In genomic region chr14:90293766-90294471, GRCh38 we compare ENCODE assay signal across 21 cellular contexts.
"Had no signal": no experiment of that assay in that cellular context is flagged by ENCODE, and none has a peak within 500 bp of the region (broad histone marks: within the 10 kb centered on the region; RNA-seq: fewer than 3 reads in every experiment).

No MANE protein-coding gene starts in this region.

- H3K9me3 Mint-ChIP-seq: activated B cell treated with CpG ODN at 0.5 μM for 24 hours, nephron had no signal

- H3K27me3 ChIP-seq: tibial nerve, vagina had no signal

- H3K4me3 Mint-ChIP-seq: activated B cell treated with CpG ODN at 0.5 μM for 24 hours; activated CD8-positive, alpha-beta T cell treated with anti-CD3 and anti-CD28 coated beads, Interleukin-2, amount 10 ng/mL, durations not matched to agents 7 days and 5 days; nephron had no signal

- H3K4me3 ChIP-seq: prostate gland, tibial nerve, vagina had no signal

- H3K27me3 Mint-ChIP-seq: activated B cell treated with CpG ODN at 0.5 μM for 24 hours had no signal

- H3K27ac ChIP-seq: prostate gland, tibial nerve, vagina had no signal

- H3K4me1 Mint-ChIP-seq: activated B cell treated with CpG ODN at 0.5 μM for 24 hours, nephron had no signal

- H3K9me3 ChIP-seq: prostate gland, tibial nerve, vagina had no signal

- H3K36me3 ChIP-seq: prostate gland had no signal

- ATAC-seq: activated CD8-positive, alpha-beta T cell treated with anti-CD3 and anti-CD28 coated beads, Interleukin-2, amount 10 ng/mL, durations not matched to agents 7 days and 5 days; right cardiac atrium had no signal

- DNase-seq: activated B cell treated with CpG ODN at 0.5 μM for 24 hours; activated CD4-positive, alpha-beta T cell treated with anti-CD3 and anti-CD28 coated beads for 48 hours; activated CD8-positive, alpha-beta T cell treated with anti-CD3 and anti-CD28 coated beads, Interleukin-2, amount 10 ng/mL, durations not matched to agents 7 days and 5 days; activated gamma-delta T cell treated with Interleukin-2 at 50 U/mL for 16 hours; anterior cingulate cortex; dermis blood vessel endothelial cell; foreskin fibroblast; glutamatergic neuron; hypothalamus; kidney glomerular epithelial cell; mesendoderm; occipital lobe; right cardiac atrium; small intestine; stimulated activated CD4-positive, alpha-beta T cell treated with anti-CD3 and anti-CD28 coated beads, Interleukin-4, amount 100 ng/mL, for 24 hours; stimulated activated naive CD4-positive, alpha-beta T cell; substantia nigra had no signal

- H3K27ac Mint-ChIP-seq: activated B cell treated with CpG ODN at 0.5 μM for 24 hours; activated CD8-positive, alpha-beta T cell treated with anti-CD3 and anti-CD28 coated beads, Interleukin-2, amount 10 ng/mL, durations not matched to agents 7 days and 5 days; nephron had no signal

- H3K4me1 ChIP-seq: prostate gland, vagina had no signal
